8 cellular contexts compared by ENCODE assay signal in the genomic region with DNA sequence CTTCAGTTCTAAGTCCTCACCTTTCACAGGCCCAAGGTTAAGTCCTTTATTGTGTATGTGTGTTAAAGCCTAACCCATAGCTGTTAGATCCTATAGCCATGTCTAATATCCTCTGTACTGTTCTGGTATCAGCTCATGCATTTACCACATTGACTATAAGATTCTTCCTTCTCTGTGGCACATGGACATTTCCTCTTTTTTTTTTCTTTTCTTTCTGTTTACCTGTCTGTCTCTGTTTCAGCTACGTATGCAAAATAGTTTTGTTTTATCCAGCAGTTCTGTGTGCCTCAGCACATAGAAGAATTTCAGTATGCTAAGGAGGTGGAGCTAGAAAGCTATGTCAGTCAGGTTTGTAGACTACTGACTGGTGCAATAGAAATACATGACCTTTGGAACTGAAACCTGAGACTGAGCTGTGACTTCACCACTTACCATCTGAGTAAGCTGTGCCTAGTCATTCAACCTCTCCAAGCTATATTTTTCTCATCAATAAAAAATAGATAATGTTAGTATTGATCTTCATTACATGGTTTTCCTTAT.
DNase-seq lines count a peak whose midpoint lies in the region; ATAC-seq and TF ChIP-seq lines count a peak whose summit lies in the region.

No MANE protein-coding gene starts in this region.

- no peaks in the 10 kb centered on the region for H3K9me3 ChIP-seq in CD4-positive, alpha-beta T cell (ENCODE audit: control insufficient read depth, low read length)
- H3K9me3 ChIP-seq in upper lobe of left lung, result no peaks in the 10 kb centered on the region

- WGBS in upper lobe of left lung, 2 donors, result 50 to 61% methylated on average over 1 of the region's 1 CpG

- no peaks in the 10 kb centered on the region for H3K36me3 Mint-ChIP-seq in CD4-positive, alpha-beta T cell (ENCODE audit: low read depth)

- no peak overlapping the region for H3K4me3 ChIP-seq in foreskin fibroblast (ENCODE audit: low read depth in 1 of 2, low read length in 2 of 2)
- no peak overlapping the region for H3K4me3 ChIP-seq in upper lobe of left lung

- no peaks in the 10 kb centered on the region for H3K4me1 Mint-ChIP-seq in CD4-positive, alpha-beta T cell (ENCODE audit: low read depth)

- peaks cover 6% of the 10 kb centered on the region for H3K27me3 ChIP-seq in CD4-positive, alpha-beta T cell (ENCODE audit: control insufficient read depth, insufficient read depth, low read length)
- no peaks in the 10 kb centered on the region for H3K27me3 ChIP-seq in upper lobe of left lung

- H3K27ac ChIP-seq in CD4-positive, alpha-beta T cell (ENCODE audit: low read depth, low read length), result no peak overlapping the region
- H3K27ac ChIP-seq in upper lobe of left lung (no peak overlapping the region), substantia nigra (ENCODE audit: low read depth, low read length, poor library complexity, severe bottlenecking) (no peak overlapping the region)

- POLR2A ChIA-PET in CD4-positive, alpha-beta T cell (lab: Charles Lee), result no interaction called here

- ATAC-seq in HG02588 (IDR thresholded peaks at IDR 0.05; ENCODE audit: unreplicated experiment), result peak; percentile 99
- ATAC-seq in CD4-positive, alpha-beta T cell (ENCODE audit: poor library complexity), result no peak
- ATAC-seq in upper lobe of left lung (ENCODE audit: low FRiP score in 2 of 2), result no peak

- TF ChIP-seq CTCF in foreskin fibroblast (IDR thresholded peaks at IDR 0.05; ENCODE audit: low read depth, low read length) (no peak), upper lobe of left lung (IDR thresholded peaks at IDR 0.05) (no peak)
- TF ChIP-seq CTCF in CD4-positive, alpha-beta T cell (IDR thresholded peaks at IDR 0.05), result no peak

- intact Hi-C loops in CD4-positive, alpha-beta T cell (cut with DNase I, micrococcal nuclease), result no loop called here

- H3K27ac Mint-ChIP-seq in CD4-positive, alpha-beta T cell, result no peak overlapping the region

- H3K27me3 Mint-ChIP-seq in CD4-positive, alpha-beta T cell, result peaks cover 31% of the 10 kb centered on the region

- TF ChIP-seq EP300 in upper lobe of left lung (IDR thresholded peaks at IDR 0.05), result no peak

- peaks cover 2% of the 10 kb centered on the region for H3K9me3 Mint-ChIP-seq in CD4-positive, alpha-beta T cell

- TF ChIP-seq POLR2A in upper lobe of left lung (IDR thresholded peaks at IDR 0.05), result no peak

- H3K36me3 ChIP-seq in upper lobe of left lung, result no peaks in the 10 kb centered on the region

- H3K4me1 ChIP-seq in upper lobe of left lung, result no peaks in the 10 kb centered on the region

- no peak overlapping the region for H3K4me3 Mint-ChIP-seq in CD4-positive, alpha-beta T cell

- DNase-seq in NCI-H1417 (lab: John Stamatoyannopoulos, UW), result peak in 2 of 3 experiments; percentile 9 to 45
- DNase-seq in NCI-H1417 treated with DMSO at 0.1 percent for 48 hours (lab: John Stamatoyannopoulos, UW), result no peak
- peak; percentile 43 for DNase-seq in MV-4-11 (lab: John Stamatoyannopoulos, UW)
- DNase-seq in foreskin fibroblast, result peak; percentile 39 to 72
- DNase-seq in CD4-positive, alpha-beta T cell, result no peak
- DNase-seq in upper lobe of left lung, result no peak
- DNase-seq in substantia nigra (lab: John Stamatoyannopoulos, UW), result no peak

- CTCF ChIA-PET in CD4-positive, alpha-beta T cell (lab: Charles Lee), result no interaction called here

Comparison
In these comparisons a context has a peak if more than half of its experiments do, and no peak if none do; other contexts are left out.
1. DNase-seq: peak in NCI-H1417 (2 of 3), MV-4-11 (single experiment) and foreskin fibroblast (2 of 2); none in NCI-H1417 treated with DMSO at 0.1 percent for 48 hours (single experiment), CD4-positive, alpha-beta T cell (0 of 10), upper lobe of left lung (0 of 2) and substantia nigra (0 of 49).